ENCODE assay signal across 16 cellular contexts in genomic region chr14:84453541-84453940, GRCh38.
"Had no signal": no experiment of that assay in that cellular context is flagged by ENCODE, and none has a peak within 500 bp of the region (broad histone marks: within the 10 kb centered on the region; RNA-seq: fewer than 3 reads in every experiment).

No MANE protein-coding gene starts in this region.

- DNase-seq: activated CD4-positive, alpha-beta T cell treated with anti-CD3 and anti-CD28 coated beads for 48 hours; activated CD8-positive, alpha-beta memory T cell treated with anti-CD3 and anti-CD28 coated beads for 24 hours; activated naive CD4-positive, alpha-beta T cell treated with anti-CD3 and anti-CD28 coated beads for 36 hours; body of pancreas; gastrocnemius medialis; heart right ventricle; left lung; stimulated activated CD4-positive, alpha-beta T cell treated with anti-CD3 and anti-CD28 coated beads, Interleukin-4, amount 100 ng/mL, for 4 hours; stomach; T1000; thyroid gland had no signal

- H3K9me3 ChIP-seq: body of pancreas, esophagus muscularis mucosa, gastrocnemius medialis, heart right ventricle, left lung, stomach, thyroid gland had no signal

- H3K4me3 ChIP-seq: body of pancreas, esophagus muscularis mucosa, gastrocnemius medialis, heart right ventricle, left lung, stomach, thyroid gland had no signal

- H3K27me3 ChIP-seq: body of pancreas, esophagus muscularis mucosa, gastrocnemius medialis, heart right ventricle, left lung, stomach, thyroid gland had no signal

- H3K36me3 ChIP-seq: esophagus muscularis mucosa, gastrocnemius medialis, heart right ventricle, left lung, stomach, thyroid gland had no signal

- FAIRE-seq: keratinocyte, urothelium cell line had no signal

- H3K27ac ChIP-seq: body of pancreas, esophagus muscularis mucosa, gastrocnemius medialis, heart right ventricle, left lung, stomach, thyroid gland had no signal

- ATAC-seq: activated T-helper 17 cell treated with anti-CD3 and anti-CD28 coated beads, Interleukin-2, amount 50 U/mL, for 72 hours; body of pancreas; gastrocnemius medialis; heart right ventricle; left lung; WTC11 had no signal

- H3K4me1 ChIP-seq: body of pancreas, esophagus muscularis mucosa, gastrocnemius medialis, heart right ventricle, left lung, stomach, thyroid gland had no signal
